In the genomic region with DNA sequence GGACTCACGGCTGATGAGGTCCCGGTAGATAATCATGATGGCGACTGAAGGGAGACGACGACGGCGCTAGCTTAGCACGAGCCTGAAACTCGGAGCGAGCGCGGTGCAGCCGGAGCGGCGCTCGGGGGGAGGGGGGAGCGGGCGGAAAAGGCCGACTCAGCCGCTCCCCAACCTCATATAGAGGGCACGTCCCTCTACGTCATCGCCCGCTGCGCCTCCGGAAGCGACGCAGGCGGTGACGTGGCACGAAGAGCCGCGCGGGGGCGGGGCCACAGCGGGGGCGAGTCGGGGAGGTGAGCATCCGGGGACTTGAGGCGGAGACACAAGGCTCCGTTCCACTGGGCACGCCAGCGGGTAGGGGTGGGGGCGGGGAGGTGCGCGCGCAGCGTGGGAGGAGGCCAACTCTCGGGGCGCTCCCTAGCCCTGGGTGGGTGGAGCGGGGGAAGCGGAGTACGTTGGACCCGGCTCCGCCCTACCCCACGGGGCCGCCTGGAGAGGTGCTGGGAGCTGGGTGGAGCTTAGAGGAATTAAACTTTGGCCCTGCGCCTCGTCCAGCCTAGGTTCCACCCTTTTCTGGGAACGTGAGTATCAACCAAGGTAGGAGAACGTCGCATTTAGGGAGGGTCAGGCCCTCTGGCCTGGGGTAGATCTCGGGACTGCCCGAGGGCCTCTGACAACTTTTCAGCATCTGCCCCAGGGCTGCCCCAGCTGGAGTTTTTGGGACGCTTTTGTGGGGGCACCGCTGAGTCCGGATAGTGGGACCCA, we compare ENCODE assay signal across 8 cellular contexts. TPM values are rescaled to one million over a fixed set of nuclear protein-coding genes. Genes with fewer than 3 reads are reported as not detected.
A peak's percentile ranks its signal among the peaks of the same experiment; 100 is the strongest.
DNase-seq lines count a peak whose midpoint lies in the region; ATAC-seq and TF ChIP-seq lines count a peak whose summit lies in the region.

Gene TPT1 (minus strand): TSS at position 150 of the 765 bp plus-strand sequence. CDS start 114 bp downstream, at position 36.

- peak in 1 of 4 experiments; percentile 5 for TF ChIP-seq CTCF in uterus (IDR thresholded peaks at IDR 0.05)

- ATAC-seq in HG02885 (IDR thresholded peaks at IDR 0.05; ENCODE audit: poor library complexity, unreplicated experiment) (peak; percentile 88), T-helper 17 cell (peak; percentile 86), left ventricle myocardium superior (peak; percentile 90)

- DNase-seq in NCI-H1694 treated with DMSO at 0.1 percent for 48 hours (lab: John Stamatoyannopoulos, UW): peak; percentile 96
- DNase-seq in T-helper 17 cell: peak; percentile 99 to 100 (median 100)
- DNase-seq in left ventricle myocardium superior: peak; percentile 99
- peak; percentile 89 for DNase-seq in pulmonary artery endothelial cell (ENCODE audit: low read depth, low spot score)
- peak; percentile 99 to 100 for DNase-seq in uterus

- H3K9me3 ChIP-seq in T-helper 17 cell (ENCODE audit: control insufficient read depth, low read length, poor library complexity, severe bottlenecking) (no peaks in the 10 kb centered on the region), uterus (no peaks in the 10 kb centered on the region)

- H3K4me3 Mint-ChIP-seq in T-helper 17 cell: peak within 1 kb of the TSS; percentile 95

- peak; percentile 97 for TF ChIP-seq POLR2A in GM15510 (IDR thresholded peaks at IDR 0.05; ENCODE audit: borderline replicate concordance, extremely low read depth, insufficient read length)
- TF ChIP-seq POLR2A in uterus (IDR thresholded peaks at IDR 0.05): peak; percentile 88 to 96

- peak within 1 kb of the TSS; percentile 85 to 96 for H3K4me3 ChIP-seq in uterus

- peaks cover 51% of the 10 kb centered on the region for H3K4me1 Mint-ChIP-seq in T-helper 17 cell

- H3K27me3 Mint-ChIP-seq in T-helper 17 cell: no peaks in the 10 kb centered on the region

- H3K27ac ChIP-seq in angular gyrus (ENCODE audit: low read depth, low read length): peak within 1 kb of the TSS; percentile 99
- peak within 1 kb of the TSS; percentile 100 for H3K27ac ChIP-seq in uterus

- H3K36me3 Mint-ChIP-seq in T-helper 17 cell (ENCODE audit: low read depth): peaks cover 9% of the 10 kb centered on the region

- peaks cover 6 to 25% of the 10 kb centered on the region in 2 donors for H3K4me1 ChIP-seq in uterus

- peak within 1 kb of the TSS; percentile 75 for H3K27ac Mint-ChIP-seq in T-helper 17 cell

- H3K27me3 ChIP-seq in uterus: no peaks in the 10 kb centered on the region

- H3K36me3 ChIP-seq in uterus: no peaks in the 10 kb centered on the region

- intact Hi-C loops in left ventricle myocardium superior (cut with micrococcal nuclease): no loop called here
- intact Hi-C loops in uterus (cut with DNase I; ENCODE audit: low total_unique reads): no loop called here

RNA-seq across cellular contexts. Expression of gene TPT1, which starts in this region (rescaled TPM):
- 1,000 to 10,000 TPM; 7,650 to 7,799 TPM for total RNA-seq in T-helper 17 cell
- 4,849 TPM for total RNA-seq in left ventricle myocardium superior
- 2,284 and 2,494 TPM in 2 replicates for total RNA-seq in pulmonary artery endothelial cell
- 1,000 to 10,000 TPM; 4,739 to 6,904 (median 5,667) TPM for total RNA-seq in uterus

Comparison
In these comparisons a context has a peak if more than half of its experiments do, and no peak if none do; other contexts are left out.
1. Peak in every context shown above with its lines: DNase-seq, ATAC-seq, H3K4me3 ChIP-seq and H3K27ac ChIP-seq.